ENCODE assay signal across 2 cellular contexts in genomic region chr2:109208951-109209335, GRCh38.
TF ChIP-seq lines count a peak whose summit lies in the region.

No MANE protein-coding gene starts in this region.

TF ChIP-seq in IMR-90, 13 proteins besides CTCF, POLR2A, EP300 and RAD21:
- TF ChIP-seq NFE2L2 (IDR thresholded peaks at IDR 0.05; ENCODE audit: low read depth, low read length) (no peak), USF2 (IDR thresholded peaks at IDR 0.05; ENCODE audit: low read depth, low read length) (no peak), BHLHE40 (IDR thresholded peaks at IDR 0.05; ENCODE audit: low read depth, low read length) (no peak)

TF ChIP-seq in H1, 55 proteins besides CTCF, POLR2A, EP300 and RAD21:
- TF ChIP-seq CHD7 (IDR thresholded peaks at IDR 0.05; ENCODE audit: insufficient replicate concordance, low read length) (no peak), KDM4A (IDR thresholded peaks at IDR 0.05; ENCODE audit: low read depth, low read length, severe bottlenecking) (no peak), EGR1 (IDR thresholded peaks at IDR 0.05; ENCODE audit: borderline replicate concordance, low read depth, low read length) (no peak), NRF1 (IDR thresholded peaks at IDR 0.05; ENCODE audit: low read depth, low read length) (no peak), SRF (IDR thresholded peaks at IDR 0.05; ENCODE audit: low read depth, low read length) (no peak), POU5F1 (IDR thresholded peaks at IDR 0.05; ENCODE audit: low read depth, low read length) (no peak), TBP (IDR thresholded peaks at IDR 0.05; ENCODE audit: low read depth, low read length) (no peak), JUN (IDR thresholded peaks at IDR 0.05; ENCODE audit: low read depth, low read length) (no peak), FOSL1 (IDR thresholded peaks at IDR 0.05; ENCODE audit: insufficient read depth, low read depth, low read length) (no peak), CREB1 (IDR thresholded peaks at IDR 0.05) (no peak), RXRA (IDR thresholded peaks at IDR 0.05; ENCODE audit: insufficient read depth, low read depth, low read length) (no peak), TCF12 (IDR thresholded peaks at IDR 0.05; ENCODE audit: low read depth, low read length) (no peak), MAX (IDR thresholded peaks at IDR 0.05) (no peak), SP4 (IDR thresholded peaks at IDR 0.05; ENCODE audit: low read length) (no peak), BCL11A (IDR thresholded peaks at IDR 0.05; ENCODE audit: low read depth in 2 of 2, low read length in 2 of 2) (no peak), CBX5 (IDR thresholded peaks at IDR 0.05; ENCODE audit: low read depth, low read length) (no peak), POLR2AphosphoS5 (IDR thresholded peaks at IDR 0.05; ENCODE audit: low read depth, low read length) (no peak)
